In genomic region chr16:11460820-11461594, GRCh38 we compare ENCODE assay signal across 27 cellular contexts.
"Had no signal": no experiment of that assay in that cellular context is flagged by ENCODE, and none has a peak within 500 bp of the region (broad histone marks: within the 10 kb centered on the region; RNA-seq: fewer than 3 reads in every experiment).

No MANE protein-coding gene starts in this region.

- H3K27me3 ChIP-seq: dorsolateral prefrontal cortex, neutrophil, pancreas, sigmoid colon, tibial nerve, upper lobe of left lung, vagina had no signal

- H3K9me3 ChIP-seq: neutrophil, pancreas, sigmoid colon, thoracic aorta, tibial nerve, upper lobe of left lung, vagina had no signal

- H3K9me3 Mint-ChIP-seq: immature natural killer cell; naive thymus-derived CD4-positive, alpha-beta T cell; nephron; stimulated activated memory B cell treated with anti-CD40 and anti-IgM and Interleukin-4, amounts not matched to agents 10 μg/mL and 1 μg/mL and 100 μg/mL, for 72 hours; stimulated activated naive CD8-positive, alpha-beta T cell treated with anti-CD3 and anti-CD28 coated beads, Interleukin-15, Interleukin-2, amounts not matched to agents 100 ng/mL and 50 ng/mL, for 24 hours had no signal

- H3K27ac ChIP-seq: dorsolateral prefrontal cortex, neutrophil, pancreas, sigmoid colon, thoracic aorta, tibial nerve, upper lobe of left lung, vagina had no signal

- FAIRE-seq: colon, frontal cortex, pancreas had no signal

- H3K27ac Mint-ChIP-seq: immature natural killer cell; nephron; progenitor cell of endocrine pancreas; stimulated activated memory B cell treated with anti-CD40 and anti-IgM and Interleukin-4, amounts not matched to agents 10 μg/mL and 1 μg/mL and 100 μg/mL, for 72 hours; stimulated activated naive CD8-positive, alpha-beta T cell treated with anti-CD3 and anti-CD28 coated beads, Interleukin-15, Interleukin-2, amounts not matched to agents 100 ng/mL and 50 ng/mL, for 24 hours had no signal

- H3K4me3 Mint-ChIP-seq: immature natural killer cell; naive thymus-derived CD4-positive, alpha-beta T cell; nephron; stimulated activated memory B cell treated with anti-CD40 and anti-IgM and Interleukin-4, amounts not matched to agents 10 μg/mL and 1 μg/mL and 100 μg/mL, for 72 hours; stimulated activated naive CD8-positive, alpha-beta T cell treated with anti-CD3 and anti-CD28 coated beads, Interleukin-15, Interleukin-2, amounts not matched to agents 100 ng/mL and 50 ng/mL, for 24 hours had no signal

- ATAC-seq: left colon; left ventricle myocardium superior; naive thymus-derived CD4-positive, alpha-beta T cell; pancreas; stimulated activated memory B cell treated with anti-CD40 and anti-IgM and Interleukin-4, amounts not matched to agents 10 μg/mL and 1 μg/mL and 100 μg/mL, for 72 hours had no signal

- H3K36me3 Mint-ChIP-seq: naive thymus-derived CD4-positive, alpha-beta T cell; stimulated activated memory B cell treated with anti-CD40 and anti-IgM and Interleukin-4, amounts not matched to agents 10 μg/mL and 1 μg/mL and 100 μg/mL, for 72 hours had no signal

- H3K36me3 ChIP-seq: pancreas, sigmoid colon, thoracic aorta, upper lobe of left lung, vagina had no signal

- DNase-seq: cerebellar nuclear complex; dorsolateral prefrontal cortex; effector CD4-positive, alpha-beta T cell; hypothalamus; immature natural killer cell; islet precursor cell; kidney glomerular epithelial cell; left colon; left ventricle myocardium superior; mesendoderm; midbrain; naive thymus-derived CD4-positive, alpha-beta T cell; pancreas; sigmoid colon; stimulated activated CD4-positive, alpha-beta T cell treated with anti-CD3 and anti-CD28 coated beads, Interleukin-4, amount 100 ng/mL, for 4 hours; upper lobe of left lung had no signal

- H3K4me1 Mint-ChIP-seq: immature natural killer cell; nephron; stimulated activated memory B cell treated with anti-CD40 and anti-IgM and Interleukin-4, amounts not matched to agents 10 μg/mL and 1 μg/mL and 100 μg/mL, for 72 hours had no signal

- H3K4me3 ChIP-seq: dorsolateral prefrontal cortex, lung, pancreas, sigmoid colon, thoracic aorta, tibial nerve, upper lobe of left lung, vagina had no signal

- H3K4me1 ChIP-seq: pancreas, sigmoid colon, tibial nerve, upper lobe of left lung, vagina had no signal

- H3K27me3 Mint-ChIP-seq: naive thymus-derived CD4-positive, alpha-beta T cell; stimulated activated memory B cell treated with anti-CD40 and anti-IgM and Interleukin-4, amounts not matched to agents 10 μg/mL and 1 μg/mL and 100 μg/mL, for 72 hours; stimulated activated naive CD8-positive, alpha-beta T cell treated with anti-CD3 and anti-CD28 coated beads, Interleukin-15, Interleukin-2, amounts not matched to agents 100 ng/mL and 50 ng/mL, for 24 hours had no signal
